ENCODE assay signal across 8 cellular contexts in genomic region chr22:42500164-42500835, GRCh38. TPM values are rescaled to one million over a fixed set of nuclear protein-coding genes. Genes with fewer than 3 reads are reported as not detected.
DNase-seq lines count a peak whose midpoint lies in the region; ATAC-seq and TF ChIP-seq lines count a peak whose summit lies in the region.

No MANE protein-coding gene starts in this region.

- H3K4me1 Mint-ChIP-seq in osteocyte (ENCODE audit: unreplicated experiment), result no peaks in the 10 kb centered on the region

- H3K4me3 Mint-ChIP-seq in osteocyte (ENCODE audit: unreplicated experiment), result no peak overlapping the region

- H3K27ac Mint-ChIP-seq in osteocyte (ENCODE audit: unreplicated experiment), result no peak overlapping the region

- no peaks in the 10 kb centered on the region for H3K9me3 Mint-ChIP-seq in osteocyte (ENCODE audit: unreplicated experiment)

- H3K27me3 Mint-ChIP-seq in osteocyte (ENCODE audit: unreplicated experiment), result peaks cover 18% of the 10 kb centered on the region

- H3K36me3 Mint-ChIP-seq in osteocyte (ENCODE audit: unreplicated experiment), result no peaks in the 10 kb centered on the region

- DNase-seq in AG08395 (ENCODE audit: low spot score), result peak; percentile 98
- peak in 68 of 76 experiments; percentile 12 to 97 (median 75) for DNase-seq in HUDEP-2 (lab: John Stamatoyannopoulos, UW; ENCODE audit: unreplicated experiment in 76 of 76)
- peak; percentile 83 for DNase-seq in activated CD4-positive, alpha-beta T cell treated with anti-CD3 and anti-CD28 coated beads, Interleukin-2, amount 50 U/mL, for 1 hour
- DNase-seq in coronary artery (ENCODE audit: low spot score), result no peak
- DNase-seq in left lobe of liver (ENCODE audit: low spot score), result peak; percentile 75
- DNase-seq in stimulated activated CD4-positive, alpha-beta T cell treated with anti-CD3 and anti-CD28 coated beads, TNF-alpha, amount 100 ng/mL, for 1 hour (ENCODE audit: low read depth in 3 of 3, low spot score in 1 of 3), result peak; percentile 59 to 75 (median 65)
- DNase-seq in osteocyte (ENCODE audit: extremely low spot score, unreplicated experiment), result no peak

- peak overlapping the region; percentile 62 for H3K4me3 ChIP-seq in coronary artery

- no peak overlapping the region for H3K27ac ChIP-seq in coronary artery

- no peak for TF ChIP-seq CTCF in coronary artery (IDR thresholded peaks at IDR 0.05)
- no peak for TF ChIP-seq CTCF in osteocyte (IDR thresholded peaks at IDR 0.05)

- ATAC-seq in GM19397 (IDR thresholded peaks at IDR 0.05; ENCODE audit: unreplicated experiment), result peak; percentile 50
- ATAC-seq in left lobe of liver, result peak; percentile 81

RNA-seq across cellular contexts. Expression of gene RRP7A, which starts 19.3 kb away (rescaled TPM):
- total RNA-seq in left lobe of liver (10.5 TPM), osteocyte (38.6 and 40.4 TPM in 2 replicates)

RNA-seq across cellular contexts. Expression of gene SERHL2, which starts 53.5 kb away (rescaled TPM):
- total RNA-seq in left lobe of liver, result 0.60 TPM
- 1.3 and 1.4 TPM in 2 replicates for total RNA-seq in osteocyte

Comparison
In these comparisons a context has a peak if more than half of its experiments do, and no peak if none do; other contexts are left out.
1. DNase-seq: peak in AG08395 (single experiment), HUDEP-2 (68 of 76), activated CD4-positive, alpha-beta T cell treated with anti-CD3 and anti-CD28 coated beads, Interleukin-2, amount 50 U/mL, for 1 hour (single experiment), left lobe of liver (single experiment) and stimulated activated CD4-positive, alpha-beta T cell treated with anti-CD3 and anti-CD28 coated beads, TNF-alpha, amount 100 ng/mL, for 1 hour (3 of 3); none in coronary artery (single experiment) and osteocyte (single experiment).